Comparison of ENCODE assay signal across 1 cellular context in the genomic region with DNA sequence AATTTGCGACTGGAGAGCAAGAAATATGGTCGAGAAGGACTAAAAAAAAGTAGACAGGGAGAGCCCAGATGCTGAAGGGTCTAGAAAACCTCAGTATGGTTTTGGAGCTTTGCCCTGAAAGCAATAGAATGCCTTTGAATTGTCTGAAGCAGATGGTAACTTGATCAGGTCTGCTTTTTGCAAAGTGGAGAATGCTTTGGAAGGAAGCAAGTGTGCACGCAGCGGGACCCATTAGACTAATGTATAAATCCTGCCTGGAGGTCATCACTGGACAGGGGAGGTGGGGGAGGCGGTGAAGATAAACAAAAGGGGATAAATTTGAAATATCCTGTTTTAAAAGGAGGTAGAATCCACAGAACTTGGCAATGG.
TF ChIP-seq lines count a peak whose summit lies in the region.

No MANE protein-coding gene starts in this region.

TF ChIP-seq in HepG2, 621 proteins besides CTCF, POLR2A, EP300 and RAD21:
- TF ChIP-seq ZNF468 (CRISPR knock-in tag; IDR thresholded peaks at IDR 0.05) (no peak), TGIF2 (CRISPR knock-in tag; IDR thresholded peaks at IDR 0.05) (no peak), GTF2F1 (IDR thresholded peaks at IDR 0.05; ENCODE audit: low read length) (no peak), ZNF329 (CRISPR knock-in tag; IDR thresholded peaks at IDR 0.05; ENCODE audit: low read depth) (no peak), ARHGAP35 (CRISPR knock-in tag; IDR thresholded peaks at IDR 0.05; ENCODE audit: borderline replicate concordance) (no peak), CENPT (CRISPR knock-in tag; IDR thresholded peaks at IDR 0.05; ENCODE audit: low read depth) (no peak), HNF4A (CRISPR knock-in tag; IDR thresholded peaks at IDR 0.05) (no peak), GATA4 (IDR thresholded peaks at IDR 0.05; ENCODE audit: borderline replicate concordance, low read depth) (0 out of 2 replicates have a peak, but pooled peaks have one; percentile 6), ZFP82 (CRISPR knock-in tag; IDR thresholded peaks at IDR 0.05; ENCODE audit: borderline replicate concordance) (no peak), MED13 (CRISPR knock-in tag; IDR thresholded peaks at IDR 0.05) (no peak), GLI4 (CRISPR knock-in tag; IDR thresholded peaks at IDR 0.05; ENCODE audit: borderline replicate concordance) (0 out of 2 replicates have a peak, but pooled peaks have one; percentile 23), ZNF234 (CRISPR knock-in tag; conservative IDR thresholded peaks at IDR 0.05) (no peak)
- TF ChIP-seq, protein P1, sequence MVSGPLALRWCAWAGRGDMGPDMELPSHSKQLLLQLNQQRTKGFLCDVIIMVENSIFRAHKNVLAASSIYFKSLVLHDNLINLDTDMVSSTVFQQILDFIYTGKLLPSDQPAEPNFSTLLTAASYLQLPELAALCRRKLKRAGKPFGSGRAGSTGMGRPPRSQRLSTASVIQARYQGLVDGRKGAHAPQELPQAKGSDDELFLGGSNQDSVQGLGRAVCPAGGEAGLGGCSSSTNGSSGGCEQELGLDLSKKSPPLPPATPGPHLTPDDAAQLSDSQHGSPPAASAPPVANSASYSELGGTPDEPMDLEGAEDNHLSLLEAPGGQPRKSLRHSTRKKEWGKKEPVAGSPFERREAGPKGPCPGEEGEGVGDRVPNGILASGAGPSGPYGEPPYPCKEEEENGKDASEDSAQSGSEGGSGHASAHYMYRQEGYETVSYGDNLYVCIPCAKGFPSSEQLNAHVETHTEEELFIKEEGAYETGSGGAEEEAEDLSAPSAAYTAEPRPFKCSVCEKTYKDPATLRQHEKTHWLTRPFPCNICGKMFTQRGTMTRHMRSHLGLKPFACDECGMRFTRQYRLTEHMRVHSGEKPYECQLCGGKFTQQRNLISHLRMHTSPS (CRISPR knock-in tag; IDR thresholded peaks at IDR 0.05; ENCODE audit: low read depth) = 0 out of 2 replicates have a peak, but pooled peaks have one; percentile 12
- TF ChIP-seq, protein P2, sequence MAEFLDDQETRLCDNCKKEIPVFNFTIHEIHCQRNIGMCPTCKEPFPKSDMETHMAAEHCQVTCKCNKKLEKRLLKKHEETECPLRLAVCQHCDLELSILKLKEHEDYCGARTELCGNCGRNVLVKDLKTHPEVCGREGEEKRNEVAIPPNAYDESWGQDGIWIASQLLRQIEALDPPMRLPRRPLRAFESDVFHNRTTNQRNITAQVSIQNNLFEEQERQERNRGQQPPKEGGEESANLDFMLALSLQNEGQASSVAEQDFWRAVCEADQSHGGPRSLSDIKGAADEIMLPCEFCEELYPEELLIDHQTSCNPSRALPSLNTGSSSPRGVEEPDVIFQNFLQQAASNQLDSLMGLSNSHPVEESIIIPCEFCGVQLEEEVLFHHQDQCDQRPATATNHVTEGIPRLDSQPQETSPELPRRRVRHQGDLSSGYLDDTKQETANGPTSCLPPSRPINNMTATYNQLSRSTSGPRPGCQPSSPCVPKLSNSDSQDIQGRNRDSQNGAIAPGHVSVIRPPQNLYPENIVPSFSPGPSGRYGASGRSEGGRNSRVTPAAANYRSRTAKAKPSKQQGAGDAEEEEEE (CRISPR knock-in tag; IDR thresholded peaks at IDR 0.05; ENCODE audit: borderline replicate concordance) = no peak
